Comparison of ENCODE assay signal across 1 cellular context in genomic region chr10:27742195-27742925, GRCh38.
TF ChIP-seq lines count a peak whose summit lies in the region.

No MANE protein-coding gene starts in this region.

TF ChIP-seq in GM12878, 131 proteins besides CTCF, POLR2A, EP300 and RAD21 (continued from another document):
- no peak for TF ChIP-seq ZNF24 (IDR thresholded peaks at IDR 0.05)
- TF ChIP-seq CBX5 (IDR thresholded peaks at IDR 0.05; ENCODE audit: low read depth): no peak
- no peak for TF ChIP-seq GATAD2B (conservative IDR thresholded peaks at IDR 0.05; ENCODE audit: low read depth)
- no peak for TF ChIP-seq PRDM15 (CRISPR knock-in tag; IDR thresholded peaks at IDR 0.05)
- TF ChIP-seq TCF3 (IDR thresholded peaks at IDR 0.05; ENCODE audit: borderline replicate concordance, insufficient read depth, low read depth, low read length): peak; percentile 83; the same call in 1 of the 2 replicates
- no peak for TF ChIP-seq EZH2 (IDR thresholded peaks at IDR 0.05; ENCODE audit: borderline replicate concordance, control insufficient read depth, low read depth, low read length)
- TF ChIP-seq IRF4 (IDR thresholded peaks at IDR 0.05; ENCODE audit: low read depth, low read length): peak; percentile 91
- TF ChIP-seq ATF2 (IDR thresholded peaks at IDR 0.05; ENCODE audit: low read length): peak; percentile 62
- TF ChIP-seq RFX5 (IDR thresholded peaks at IDR 0.05; ENCODE audit: low read depth, low read length): no peak
- TF ChIP-seq PKNOX1 (IDR thresholded peaks at IDR 0.05): no peak
- TF ChIP-seq PAX8 (IDR thresholded peaks at IDR 0.05): no peak
- TF ChIP-seq POLR2AphosphoS2 (IDR thresholded peaks at IDR 0.05; ENCODE audit: low read depth, low read length): no peak
- no peak for TF ChIP-seq FOXK2 (IDR thresholded peaks at IDR 0.05)
- TF ChIP-seq SUPT20H (IDR thresholded peaks at IDR 0.05; ENCODE audit: borderline replicate concordance, control insufficient read depth, low read depth, low read length): no peak
- TF ChIP-seq BCL3 (IDR thresholded peaks at IDR 0.05; ENCODE audit: borderline replicate concordance, insufficient read depth, low read depth, low read length, poor library complexity, severe bottlenecking): no peak
- no peak for TF ChIP-seq RB1 (IDR thresholded peaks at IDR 0.05; ENCODE audit: borderline replicate concordance)
- TF ChIP-seq ESRRA (IDR thresholded peaks at IDR 0.05; ENCODE audit: low read length): no peak
- TF ChIP-seq SMC3 (IDR thresholded peaks at IDR 0.05; ENCODE audit: borderline replicate concordance, low read length): peak; percentile 59; the same call in 1 of the 2 replicates
- TF ChIP-seq ATF7 (IDR thresholded peaks at IDR 0.05; ENCODE audit: low read depth): no peak
- peak; percentile 59; the same call in 1 of the 2 replicates for TF ChIP-seq BCL11A (IDR thresholded peaks at IDR 0.05; ENCODE audit: low read depth, low read length)
- TF ChIP-seq E2F8 (IDR thresholded peaks at IDR 0.05; ENCODE audit: low read depth, partially characterized antibody): no peak
- no peak; a peak in 1 of 4 replicates for TF ChIP-seq CEBPB (IDR thresholded peaks at IDR 0.05; ENCODE audit: borderline replicate concordance in 1 of 2, low read depth in 2 of 2, low read length in 2 of 2)
- peak in 1 of 2 experiments; percentile 74; a peak in 2 of 4 replicates for TF ChIP-seq SRF (IDR thresholded peaks at IDR 0.05; ENCODE audit: low read depth in 2 of 2, low read length in 2 of 2)
- no peak for TF ChIP-seq BRCA1 (IDR thresholded peaks at IDR 0.05; ENCODE audit: low read depth, low read length)
- TF ChIP-seq TAF1 (IDR thresholded peaks at IDR 0.05; ENCODE audit: borderline replicate concordance, low read depth, low read length): no peak
- TF ChIP-seq JUND (IDR thresholded peaks at IDR 0.05; ENCODE audit: low read depth, low read length): peak; percentile 30; the same call in 1 of the 2 replicates
